ENCODE assay signal across 2 cellular contexts in the genomic region with DNA sequence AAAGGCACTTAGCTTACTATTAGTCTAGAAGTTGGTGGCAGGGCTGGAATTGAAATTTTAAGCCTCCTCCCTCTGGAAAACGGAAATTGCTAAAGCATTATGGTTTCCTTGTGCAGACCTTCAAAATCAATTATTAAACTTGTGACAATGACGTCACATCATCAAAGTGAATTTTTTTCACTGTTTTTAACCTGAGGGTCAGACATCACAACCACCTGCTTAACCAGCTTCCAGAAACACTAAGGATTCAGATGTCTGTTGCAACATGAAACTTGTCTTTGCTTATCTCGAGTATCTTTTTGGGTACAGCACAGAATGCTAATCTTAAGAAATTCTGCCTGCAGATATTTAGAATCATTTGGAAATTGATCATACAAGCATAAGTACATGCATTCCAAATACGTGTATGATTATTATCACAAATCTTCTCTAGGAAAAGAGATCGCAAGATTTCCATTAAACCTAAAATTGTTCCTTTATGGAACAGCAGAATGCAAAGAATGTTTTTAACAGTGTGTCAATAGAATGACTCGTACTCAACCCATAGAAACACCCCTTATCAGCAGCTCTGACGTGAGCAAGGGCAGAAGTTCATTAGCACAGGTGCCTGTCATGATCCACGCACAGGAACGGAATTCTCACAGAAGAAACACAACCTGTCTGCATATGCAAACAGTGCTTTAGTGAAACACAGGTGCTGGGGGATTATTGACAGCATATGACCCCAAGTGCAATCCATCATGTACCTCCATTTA.
TF ChIP-seq lines count a peak whose summit lies in the region.

No MANE protein-coding gene starts in this region.

TF ChIP-seq in HEK293, 187 proteins besides CTCF, POLR2A, EP300 and RAD21 (continued from another document):
- TF ChIP-seq ZNF629 (tag by site-specific recombination; IDR thresholded peaks at IDR 0.05) (peak; percentile 42; the same call in 1 of the 2 replicates), ZBTB20 (tag by site-specific recombination; IDR thresholded peaks at IDR 0.05) (no peak), ZNF560 (tag by site-specific recombination; IDR thresholded peaks at IDR 0.05; ENCODE audit: borderline replicate concordance) (no peak), ZXDB (tag by site-specific recombination; IDR thresholded peaks at IDR 0.05) (no peak), WT1 (tag by site-specific recombination; IDR thresholded peaks at IDR 0.05) (no peak), ZSCAN18 (tag by site-specific recombination; IDR thresholded peaks at IDR 0.05) (no peak)

TF ChIP-seq in endothelial cell of umbilical vein, 7 proteins besides CTCF, POLR2A, EP300 and RAD21 (continued from another document):
- TF ChIP-seq FOS (IDR thresholded peaks at IDR 0.05; ENCODE audit: borderline replicate concordance, insufficient read depth, low read length) (peak; percentile 26), GATA2 (IDR thresholded peaks at IDR 0.05; ENCODE audit: insufficient read depth, insufficient read length, low read depth, low read length) (peak; percentile 47), POLR2AphosphoS5 (IDR thresholded peaks at IDR 0.05; ENCODE audit: insufficient read depth, low read depth, low read length) (no peak), MYC (IDR thresholded peaks at IDR 0.05; ENCODE audit: low read depth, low read length) (no peak)
